In the genomic region with DNA sequence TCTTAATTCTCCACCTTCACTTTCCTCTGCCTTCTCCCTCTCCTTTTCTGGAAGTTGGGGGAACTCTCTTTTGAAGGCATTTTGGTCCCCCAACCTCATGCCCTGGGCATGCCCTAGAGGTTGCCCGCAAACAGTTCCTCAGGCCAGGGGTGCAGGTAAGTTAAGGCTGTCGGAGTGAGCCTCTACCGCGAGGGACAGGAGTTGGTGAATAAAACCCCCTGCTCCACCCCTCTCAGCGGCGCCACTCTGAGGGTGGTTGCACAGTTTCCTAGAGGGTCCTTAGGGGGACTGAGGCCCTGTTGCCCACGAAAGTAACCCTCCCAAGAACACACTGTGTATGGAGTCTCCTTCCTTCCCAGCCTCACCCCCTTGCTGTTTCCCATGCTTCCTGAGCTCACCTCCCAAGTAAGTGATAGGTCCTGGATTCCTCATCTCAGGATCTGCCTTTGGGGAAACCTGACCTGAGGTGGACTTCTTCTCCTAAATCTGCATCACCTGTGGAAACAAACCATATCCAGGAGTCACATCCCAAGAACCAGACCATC, we compare ENCODE assay signal across 23 cellular contexts. TPM values are rescaled to one million over a fixed set of nuclear protein-coding genes. Genes with fewer than 3 reads are reported as not detected.
"Had no signal": no experiment of that assay in that cellular context is flagged by ENCODE, and none has a peak within 500 bp of the region (broad histone marks: within the 10 kb centered on the region; RNA-seq: fewer than 3 reads in every experiment).

No MANE protein-coding gene starts in this region.

- ATAC-seq: esophagus mucosa; foreskin keratinocyte; gastroesophageal sphincter; heart left ventricle; left cardiac atrium; natural killer cell treated with Interleukin-12 subunit alpha and Interleukin-12 subunit beta and Interleukin-15 and Interleukin-18, amount 100 ng/mL, for 72 hours; right lobe of liver; stimulated activated naive B cell treated with anti-CD40 and anti-IgM and Interleukin-4, amounts not matched to agents 10 μg/mL and 1 μg/mL and 100 μg/mL, for 72 hours had no signal

- H3K36me3 ChIP-seq: gastroesophageal sphincter, heart left ventricle, neutrophil, right lobe of liver, thoracic aorta, tibial nerve, upper lobe of left lung had no signal

- H3K27me3 ChIP-seq: foreskin keratinocyte, gastroesophageal sphincter, heart left ventricle, hepatocyte, neutrophil, right lobe of liver, tibial nerve, upper lobe of left lung had no signal

- H3K4me3 ChIP-seq: dorsolateral prefrontal cortex, gastroesophageal sphincter, heart left ventricle, hepatocyte, lung, mucosa of descending colon, right lobe of liver, thoracic aorta, tibial nerve, upper lobe of left lung had no signal

- H2AFZ ChIP-seq: hepatocyte, parathyroid adenoma had no signal

- DNase-seq: dorsolateral prefrontal cortex; effector CD4-positive, alpha-beta T cell; foreskin keratinocyte; heart left ventricle; left cardiac atrium; mesenchymal stem cell; mucosa of descending colon; naive B cell; right lobe of liver; small intestine; stimulated activated CD4-positive, alpha-beta T cell treated with anti-CD3 and anti-CD28 coated beads, Interleukin-15, amount 100 ng/mL, for 24 hours; stimulated activated CD4-positive, alpha-beta T cell treated with anti-CD3 and anti-CD28 coated beads, Interleukin-2, amount 100 ng/mL, for 48 hours; stimulated activated naive B cell treated with anti-CD40 and anti-IgM and Interleukin-4, amounts not matched to agents 10 μg/mL and 1 μg/mL and 100 μg/mL, for 72 hours; upper lobe of left lung had no signal

- H3K9me3 ChIP-seq: gastroesophageal sphincter, mucosa of descending colon, neutrophil, right lobe of liver, thoracic aorta had no signal

- H3K4me2 ChIP-seq: hepatocyte had no signal

- H3K9ac ChIP-seq: parathyroid adenoma had no signal

- H3K4me1 ChIP-seq: gastroesophageal sphincter, heart left ventricle, parathyroid adenoma, right lobe of liver, tibial nerve had no signal

- H3K27ac ChIP-seq: dorsolateral prefrontal cortex, gastroesophageal sphincter, heart left ventricle, hepatocyte, neutrophil, parathyroid adenoma, right lobe of liver, thoracic aorta, tibial nerve, upper lobe of left lung had no signal

RNA-seq across cellular contexts. Expression of gene THSD4, which starts 23.1 kb away (rescaled TPM):
- total RNA-seq: natural killer cell treated with Interleukin-12 subunit alpha and Interleukin-12 subunit beta and Interleukin-15 and Interleukin-18, amount 100 ng/mL, for 72 hours had no signal
